14 cellular contexts compared by ENCODE assay signal in the genomic region with DNA sequence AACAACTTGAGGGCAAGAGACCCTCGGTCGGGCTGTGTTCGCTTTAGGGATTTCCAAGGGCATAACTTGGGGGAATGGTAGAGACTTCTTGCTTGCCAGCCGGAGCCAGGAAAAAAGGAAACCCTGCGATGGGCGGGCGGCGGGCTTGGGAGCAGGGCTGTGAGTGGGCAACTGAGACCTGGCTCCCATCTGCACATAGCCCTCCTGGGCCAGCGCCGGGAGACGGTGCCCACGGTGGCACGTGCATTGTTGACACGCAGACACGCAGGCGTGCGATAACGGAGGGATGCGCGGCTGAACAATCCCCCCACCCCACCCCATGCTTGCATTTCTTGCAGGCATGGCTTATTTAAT. TPM values are rescaled to one million over a fixed set of nuclear protein-coding genes. Genes with fewer than 3 reads are reported as not detected.
A peak's percentile ranks its signal among the peaks of the same experiment; 100 is the strongest.
DNase-seq lines count a peak whose midpoint lies in the region; ATAC-seq and TF ChIP-seq lines count a peak whose summit lies in the region.
"Had no signal": no experiment of that assay in that cellular context is flagged by ENCODE, and none has a peak within 500 bp of the region (broad histone marks: within the 10 kb centered on the region; RNA-seq: fewer than 3 reads in every experiment).

No MANE protein-coding gene starts in this region.

- no peak for DNase-seq in Caco-2
- no peak for DNase-seq in brain microvascular endothelial cell
- peak; percentile 54 for DNase-seq in sciatic nerve (ENCODE audit: low spot score)
- DNase-seq in H4 (ENCODE audit: low spot score) = no peak
- no peak for DNase-seq in kidney tubule cell (ENCODE audit: low spot score)
- DNase-seq in NCI-H1092 (lab: John Stamatoyannopoulos, UW) = no peak
- DNase-seq in kidney glomerular epithelial cell (lab: John Stamatoyannopoulos, UW) = no peak
- DNase-seq: activated CD4-positive, CD25-positive, alpha-beta regulatory T cell treated with anti-CD3 and anti-CD28 coated beads, Interleukin-2, amount 50 U/mL, for 72 hours; hippocampal formation; NCI-H524 treated with DMSO at 0.1 percent for 48 hours; stimulated activated CD4-positive, alpha-beta T cell treated with anti-CD3 and anti-CD28 coated beads, Interleukin-4, amount 100 ng/mL, for 1 hour had no signal

- in situ Hi-C loops in brain microvascular endothelial cell (cut with HindIII; ENCODE audit: low pct_ligation_motif_present, low sequenced_read_pairs) = no loop called here

- H3K27ac ChIP-seq in brain microvascular endothelial cell (peak overlapping the region; percentile 100), iPS-20b (ENCODE audit: low read length) (no peak overlapping the region)
- H3K27ac ChIP-seq: HL-60 had no signal

- H3K36me3 Mint-ChIP-seq in Caco-2 (ENCODE audit: insufficient read depth, unreplicated experiment) = peaks cover 5% of the 10 kb centered on the region
- H3K36me3 Mint-ChIP-seq: natural killer cell treated with Interleukin-12 subunit alpha and Interleukin-12 subunit beta and Interleukin-15 and Interleukin-18, amount 100 ng/mL, for 72 hours had no signal

- TF ChIP-seq CTCF in Caco-2 (IDR thresholded peaks at IDR 0.05; ENCODE audit: insufficient read depth in 1 of 2, low read depth in 1 of 2, low read length in 1 of 2, severe bottlenecking in 1 of 2, unreplicated experiment in 1 of 2) (no peak), brain microvascular endothelial cell (IDR thresholded peaks at IDR 0.05; ENCODE audit: low read depth, low read length, missing control alignments) (no peak)

- H3K4me3 ChIP-seq in Caco-2 (ENCODE audit: low read depth, low read length) = 0 out of 2 replicates have a peak overlapping the region, but pooled peaks have one; percentile 6
- H3K4me3 ChIP-seq in brain microvascular endothelial cell (ENCODE audit: low read depth, low read length) = peak overlapping the region; percentile 42
- H3K4me3 ChIP-seq in iPS-20b (ENCODE audit: low read length) = 0 out of 2 replicates have a peak overlapping the region, but pooled peaks have one; percentile 20

- H3K4me3 Mint-ChIP-seq in Caco-2 (ENCODE audit: unreplicated experiment) = peak overlapping the region; percentile 62
- H3K4me3 Mint-ChIP-seq: natural killer cell treated with Interleukin-12 subunit alpha and Interleukin-12 subunit beta and Interleukin-15 and Interleukin-18, amount 100 ng/mL, for 72 hours had no signal

- H3K27me3 ChIP-seq in Caco-2 (replicated peaks; ENCODE audit: control insufficient read depth, insufficient read depth, low read length) = no peaks in the 10 kb centered on the region
- H3K27me3 ChIP-seq in brain microvascular endothelial cell (replicated peaks) = no peaks in the 10 kb centered on the region
- H3K27me3 ChIP-seq in iPS-20b (ENCODE audit: insufficient read depth, low read length) = peaks cover 100% of the 10 kb centered on the region

- ATAC-seq in sciatic nerve = no peak
- ATAC-seq: natural killer cell treated with Interleukin-12 subunit alpha and Interleukin-12 subunit beta and Interleukin-15 and Interleukin-18, amount 100 ng/mL, for 72 hours had no signal

- no peak overlapping the region for H3K27ac Mint-ChIP-seq in Caco-2 (ENCODE audit: unreplicated experiment)
- H3K27ac Mint-ChIP-seq: natural killer cell treated with Interleukin-12 subunit alpha and Interleukin-12 subunit beta and Interleukin-15 and Interleukin-18, amount 100 ng/mL, for 72 hours had no signal

- no peaks in the 10 kb centered on the region for H3K27me3 Mint-ChIP-seq in Caco-2 (ENCODE audit: insufficient read depth, unreplicated experiment)

- H3K36me3 ChIP-seq in Caco-2 (ENCODE audit: control insufficient read depth, insufficient read depth, low read length) (no peaks in the 10 kb centered on the region), brain microvascular endothelial cell (replicated peaks) (no peaks in the 10 kb centered on the region), iPS-20b (ENCODE audit: insufficient read depth, low read depth, low read length) (no peaks in the 10 kb centered on the region)

- H3K9me3 ChIP-seq in Caco-2 = no peaks in the 10 kb centered on the region
- no peaks in the 10 kb centered on the region; the same call in 1 of the 2 replicates for H3K9me3 ChIP-seq in iPS-20b (ENCODE audit: insufficient read depth, low read depth, low read length)

- CTCF ChIA-PET in Caco-2 (lab: Charles Lee) = no interaction called here

- no TSS peak for BruUV-seq in Caco-2 (replicated peaks; lab: Mats Ljungman, UMichigan)

- intact Hi-C loops in Caco-2 (cut with micrococcal nuclease; ENCODE audit: unreplicated experiment) = no loop called here
- intact Hi-C loops in sciatic nerve (cut with DNase I) = no loop called here

- peaks cover 21% of the 10 kb centered on the region for H3K4me1 Mint-ChIP-seq in Caco-2 (ENCODE audit: low read depth, unreplicated experiment)

- H3K9ac ChIP-seq in iPS-20b (ENCODE audit: low read depth, low read length) = no peak overlapping the region

- H3K9me3 Mint-ChIP-seq in Caco-2 (ENCODE audit: unreplicated experiment) = no peaks in the 10 kb centered on the region
- H3K9me3 Mint-ChIP-seq: natural killer cell treated with Interleukin-12 subunit alpha and Interleukin-12 subunit beta and Interleukin-15 and Interleukin-18, amount 100 ng/mL, for 72 hours had no signal

- POLR2A ChIA-PET in Caco-2 (lab: Charles Lee) = no interaction called here

- H3K4me1 ChIP-seq in Caco-2 (peaks cover 3% of the 10 kb centered on the region), iPS-20b (ENCODE audit: insufficient read depth, low read length) (peaks cover 36% of the 10 kb centered on the region)

RNA-seq across cellular contexts. Expression of gene ZFHX3, which starts 17.0 kb away (rescaled TPM):
- total RNA-seq in Caco-2 (2022) = 39.9 TPM in 2 replicates
- 44.6 TPM for total RNA-seq in sciatic nerve
- 0.47 and 0.68 TPM in 2 replicates for total RNA-seq in H4 (2014; rRNA removed; shearing (Covaris generic))

Comparison
In these comparisons a context has a peak if more than half of its experiments do, and no peak if none do; other contexts are left out.
1. RNA of gene ZFHX3, which starts 17.0 kb away (total RNA-seq): 44.6 TPM in sciatic nerve (single experiment) and 39.9 TPM in Caco-2; 0.47 to 0.68 TPM in H4; every median in the first group is over 10 times any median in the second.
2. Peak in every context shown above with its lines, with median percentiles within 50 percentile points of each other: H3K4me3 ChIP-seq.